Comparison of ENCODE assay signal across 22 cellular contexts in genomic region chr11:123443851-123444623, GRCh38. TPM values are rescaled to one million over a fixed set of nuclear protein-coding genes. Genes with fewer than 3 reads are reported as not detected.
DNase-seq lines count a peak whose midpoint lies in the region; ATAC-seq, FAIRE-seq and TF ChIP-seq lines count a peak whose summit lies in the region.
"Had no signal": no experiment of that assay in that cellular context is flagged by ENCODE, and none has a peak within 500 bp of the region (broad histone marks: within the 10 kb centered on the region; RNA-seq: fewer than 3 reads in every experiment).

No MANE protein-coding gene starts in this region.

- H3K79me2 ChIP-seq in H1 (ENCODE audit: control insufficient read depth in 1 of 2, insufficient read depth in 2 of 2, low read length in 2 of 2): no peaks in the 10 kb centered on the region; a peak in 1 of 4 replicates

- H3K4me2 ChIP-seq in H1 (ENCODE audit: insufficient read depth in 1 of 2, low read depth in 2 of 2, low read length in 2 of 2): no peak overlapping the region

- H3K23me2 ChIP-seq in H1 (ENCODE audit: low read depth, low read length): no peaks in the 10 kb centered on the region

- no peak for TF ChIP-seq POLR2A in H1 (IDR thresholded peaks at IDR 0.05; ENCODE audit: control extremely low read depth in 1 of 2, low read depth in 2 of 2, low read length in 2 of 2)

- H3K9me3 ChIP-seq in NT2/D1 (ENCODE audit: insufficient read depth, low read length) (no peaks in the 10 kb centered on the region), H1 (ENCODE audit: insufficient read depth in 2 of 2, low read depth in 1 of 2, low read length in 1 of 2) (peaks cover 4 to 6% of the 10 kb centered on the region in 2 experiments; a peak in 2 of 4 replicates)
- H3K9me3 ChIP-seq: MG63, Peyer's patch had no signal

- peak overlapping the region; percentile 42 for H3K9ac ChIP-seq in NT2/D1 (ENCODE audit: insufficient read length, low read depth)
- H3K9ac ChIP-seq in H1 (replicated peaks in 1 of 4; ENCODE audit: extremely low read depth in 1 of 4, low read depth in 3 of 4, low read length in 3 of 4): no peak overlapping the region

- 85% methylated on average over 5 of the region's 5 CpGs; no CpG with 5 or more reads in 1 of the 2 experiments for WGBS in H1 (ENCODE audit: extremely low coverage in 1 of 2, insufficient coverage in 1 of 2, insufficient read length in 1 of 2, insufficient replicate concordance in 2 of 2, low coverage in 1 of 2, low lambda C conversion rate in 2 of 2, missing lambda C conversion rate in 1 of 2), 2 experiments

- H4K20me1 ChIP-seq in H1 (replicated peaks in 1 of 2; ENCODE audit: control insufficient read depth in 1 of 2, insufficient read depth in 2 of 2, low read length in 2 of 2): no peaks in the 10 kb centered on the region

- no peak overlapping the region for H2BK15ac ChIP-seq in H1 (ENCODE audit: low read length)

- peak overlapping the region; percentile 81 for H2BK120ac ChIP-seq in H1 (replicated peaks; ENCODE audit: low read depth, low read length)

- no peak overlapping the region for H3K14ac ChIP-seq in H1 (ENCODE audit: insufficient read length)

- intact Hi-C loops in activated CD4-positive, alpha-beta memory T cell treated with anti-CD3 and anti-CD28 coated beads for 36 hours (cut with micrococcal nuclease): no loop called here
- intact Hi-C loops in head of caudate nucleus (cut with DNase I): no loop called here

- H3K4me3 ChIP-seq in NT2/D1 (ENCODE audit: insufficient read length, low read depth) (no peak overlapping the region), H1 (ENCODE audit: extremely low read depth in 1 of 4, insufficient read depth in 2 of 4, low read depth in 3 of 4, low read length in 4 of 4) (no peak overlapping the region)
- H3K4me3 ChIP-seq: K562, MG63, Peyer's patch had no signal

- H3K27me3 ChIP-seq in NT2/D1 (ENCODE audit: insufficient read depth, insufficient read length) (no peaks in the 10 kb centered on the region), H1 (replicated peaks in 1 of 4; ENCODE audit: control insufficient read depth in 3 of 4, extremely low read depth in 1 of 4, insufficient read depth in 3 of 4, low read length in 3 of 4) (no peaks in the 10 kb centered on the region)
- H3K27me3 ChIP-seq: MG63, Peyer's patch had no signal

- H3K4ac ChIP-seq in H1 (replicated peaks; ENCODE audit: insufficient read length, low read depth, low read length): no peak overlapping the region

- no peak overlapping the region for H4K91ac ChIP-seq in H1 (replicated peaks; ENCODE audit: insufficient read length, low read length)

- H2BK12ac ChIP-seq in H1 (ENCODE audit: low read depth, low read length): no peak overlapping the region

- peaks cover 5% of the 10 kb centered on the region for H3K9me3 Mint-ChIP-seq in activated CD4-positive, alpha-beta memory T cell treated with anti-CD3 and anti-CD28 coated beads, Interleukin-2, amount 10 ng/mL, durations not matched to agents 7 days and 5 days
- no peaks in the 10 kb centered on the region for H3K9me3 Mint-ChIP-seq in activated CD4-positive, alpha-beta memory T cell treated with anti-CD3 and anti-CD28 coated beads for 36 hours

- no peak overlapping the region for H3K27ac ChIP-seq in H1 (ENCODE audit: low read depth, low read length)
- H3K27ac ChIP-seq: Peyer's patch had no signal

- ATAC-seq in GM18868 (IDR thresholded peaks at IDR 0.05; ENCODE audit: unreplicated experiment) (no peak), GM18873 (IDR thresholded peaks at IDR 0.05; ENCODE audit: low FRiP score, unreplicated experiment) (no peak)
- ATAC-seq: K562 had no signal

- peaks cover 91% of the 10 kb centered on the region for H3K4me1 Mint-ChIP-seq in activated CD4-positive, alpha-beta memory T cell treated with anti-CD3 and anti-CD28 coated beads, Interleukin-2, amount 10 ng/mL, durations not matched to agents 7 days and 5 days
- peaks cover 44% of the 10 kb centered on the region for H3K4me1 Mint-ChIP-seq in activated CD4-positive, alpha-beta memory T cell treated with anti-CD3 and anti-CD28 coated beads for 36 hours (ENCODE audit: low read depth)

- CTCF ChIA-PET in activated CD4-positive, alpha-beta memory T cell treated with anti-CD3 and anti-CD28 coated beads, Interleukin-2, amount 10 ng/mL, durations not matched to agents 7 days and 5 days (lab: Charles Lee): interaction anchor here (2.9 kb wide), 1 partner anchor 36 kb away, joined by 10 read pairs; no protein-coding TSS in a partner anchor
- CTCF ChIA-PET in activated CD4-positive, alpha-beta memory T cell treated with anti-CD3 and anti-CD28 coated beads for 36 hours (lab: Charles Lee): interaction anchor here (0.7 to 1.1 kb wide), 4 partner anchors 9 to 61 kb away, joined by 3 to 4 read pairs (median 3); no protein-coding TSS in a partner anchor
- CTCF ChIA-PET in H1 (lab: Charles Lee; ENCODE audit: partially characterized antibody): interaction anchor here (0.6 to 3.7 kb wide), 4 partner anchors 11 to 86 kb away, joined by 4 to 21 read pairs (median 6); no protein-coding TSS in a partner anchor

- peak overlapping the region; percentile 56 for H3K27ac Mint-ChIP-seq in activated CD4-positive, alpha-beta memory T cell treated with anti-CD3 and anti-CD28 coated beads, Interleukin-2, amount 10 ng/mL, durations not matched to agents 7 days and 5 days
- no peak overlapping the region for H3K27ac Mint-ChIP-seq in activated CD4-positive, alpha-beta memory T cell treated with anti-CD3 and anti-CD28 coated beads for 36 hours

- H2BK5ac ChIP-seq in H1 (ENCODE audit: low read depth, low read length): no peak overlapping the region

- no peak overlapping the region for H3K4me3 Mint-ChIP-seq in activated CD4-positive, alpha-beta memory T cell treated with anti-CD3 and anti-CD28 coated beads, Interleukin-2, amount 10 ng/mL, durations not matched to agents 7 days and 5 days
- no peak overlapping the region for H3K4me3 Mint-ChIP-seq in activated CD4-positive, alpha-beta memory T cell treated with anti-CD3 and anti-CD28 coated beads for 36 hours

- H2BK20ac ChIP-seq in H1 (ENCODE audit: low read length): 0 out of 2 replicates have a peak overlapping the region, but pooled peaks have one; percentile 93

- no peak for TF ChIP-seq EP300 in H1 (IDR thresholded peaks at IDR 0.05; ENCODE audit: borderline replicate concordance in 1 of 2, low read depth in 2 of 2, low read length in 2 of 2)

- no peak overlapping the region for H2AK5ac ChIP-seq in H1 (ENCODE audit: low read depth, low read length)

- H4K8ac ChIP-seq in H1 (ENCODE audit: extremely low read depth, insufficient read depth, low read length): no peak overlapping the region

- TF ChIP-seq CTCF in H1 (IDR thresholded peaks at IDR 0.05; ENCODE audit: control extremely low read depth in 1 of 3, insufficient read depth in 1 of 3, low read depth in 1 of 3, low read length in 3 of 3): no peak

- H3K18ac ChIP-seq in H1 (ENCODE audit: extremely low read depth, low read length): no peak overlapping the region

- no peak overlapping the region for H3K56ac ChIP-seq in H1 (replicated peaks; ENCODE audit: insufficient read length, low read depth, low read length)

- TF ChIP-seq RAD21 in H1 (IDR thresholded peaks at IDR 0.05 in 1 of 2, conservative IDR thresholded peaks at IDR 0.05 in 1 of 2; ENCODE audit: low read depth in 2 of 2, low read length in 2 of 2): no peak

- peaks cover 6% of the 10 kb centered on the region for H3K4me1 ChIP-seq in NT2/D1 (ENCODE audit: insufficient read depth, insufficient read length)
- peaks cover 0 to 3% (median 1%) of the 10 kb centered on the region in 4 experiments; a peak in 3 of 7 replicates for H3K4me1 ChIP-seq in H1 (replicated peaks in 1 of 4; ENCODE audit: control insufficient read depth in 3 of 4, insufficient read depth in 4 of 4, low read length in 3 of 4)
- H3K4me1 ChIP-seq: Peyer's patch had no signal

- H2AFZ ChIP-seq in H1 (ENCODE audit: low read length): no peak overlapping the region

- H4K5ac ChIP-seq in H1 (ENCODE audit: insufficient read length, low read depth, low read length): peak overlapping the region; percentile 11

- H3K27me3 Mint-ChIP-seq in activated CD4-positive, alpha-beta memory T cell treated with anti-CD3 and anti-CD28 coated beads, Interleukin-2, amount 10 ng/mL, durations not matched to agents 7 days and 5 days: no peaks in the 10 kb centered on the region
- H3K27me3 Mint-ChIP-seq in activated CD4-positive, alpha-beta memory T cell treated with anti-CD3 and anti-CD28 coated beads for 36 hours: no peaks in the 10 kb centered on the region

- H3K23ac ChIP-seq in H1 (ENCODE audit: insufficient read length): no peak overlapping the region

- no peaks in the 10 kb centered on the region for H3K79me1 ChIP-seq in H1 (ENCODE audit: low read depth, low read length)

- peaks cover 3% of the 10 kb centered on the region for H3K36me3 ChIP-seq in NT2/D1 (ENCODE audit: insufficient read depth, insufficient read length, low read length)
- peaks cover 0 to 3% (median under 1%) of the 10 kb centered on the region in 4 experiments; a peak in 2 of 8 replicates for H3K36me3 ChIP-seq in H1 (ENCODE audit: control insufficient read depth in 2 of 4, insufficient read depth in 4 of 4, low read length in 3 of 4)
- H3K36me3 ChIP-seq: MG63 had no signal

- POLR2A ChIA-PET in activated CD4-positive, alpha-beta memory T cell treated with anti-CD3 and anti-CD28 coated beads, Interleukin-2, amount 10 ng/mL, durations not matched to agents 7 days and 5 days (lab: Charles Lee): interaction anchor here (1.1 kb wide), 1 partner anchor 13 kb away, joined by 3 read pairs; no protein-coding TSS in a partner anchor
- POLR2A ChIA-PET in activated CD4-positive, alpha-beta memory T cell treated with anti-CD3 and anti-CD28 coated beads for 36 hours (lab: Charles Lee): no interaction called here
- POLR2A ChIA-PET in H1 (lab: Charles Lee; ENCODE audit: partially characterized antibody): interaction anchor here (0.6 to 1.1 kb wide), 3 partner anchors 17 to 139 kb away, joined by 3 to 4 read pairs (median 3); no protein-coding TSS in a partner anchor

- DNase-seq in activated CD4-positive, alpha-beta memory T cell treated with anti-CD3 and anti-CD28 coated beads, Interleukin-2, amount 10 ng/mL, durations not matched to agents 7 days and 5 days: no peak
- DNase-seq in activated CD4-positive, alpha-beta memory T cell treated with anti-CD3 and anti-CD28 coated beads for 36 hours: no peak
- DNase-seq in NT2/D1 (ENCODE audit: low read depth, low spot score) (no peak), H1 (ENCODE audit: low read depth in 1 of 2, low spot score in 2 of 2) (no peak), head of caudate nucleus (no peak)
- DNase-seq: 8988T, AML-193, C1 segment of cervical spinal cord, GF-D8, GOT3, MG63, NCI-H1417, NCI-H1694 treated with DMSO at 0.1 percent for 48 hours, NCI-H2081 treated with DMSO at 0.1 percent for 48 hours, NCI-H2171 treated with DMSO at 0.1 percent for 48 hours, NCI-H524 treated with DMSO at 0.1 percent for 48 hours, NCI-H82, Peyer's patch had no signal

- H3K36me3 Mint-ChIP-seq in activated CD4-positive, alpha-beta memory T cell treated with anti-CD3 and anti-CD28 coated beads, Interleukin-2, amount 10 ng/mL, durations not matched to agents 7 days and 5 days (ENCODE audit: low read depth): peaks cover 80% of the 10 kb centered on the region
- peaks cover 17% of the 10 kb centered on the region for H3K36me3 Mint-ChIP-seq in activated CD4-positive, alpha-beta memory T cell treated with anti-CD3 and anti-CD28 coated beads for 36 hours

- no peak for FAIRE-seq in H1 (lab: Jason Lieb, UNC)
- FAIRE-seq: HTR-8/SVneo, K562 had no signal

RNA-seq across cellular contexts. Expression of gene GRAMD1B, which starts 14.0 kb away (rescaled TPM):
- 10 to 100 TPM; 91.6 to 91.8 TPM for total RNA-seq in activated CD4-positive, alpha-beta memory T cell treated with anti-CD3 and anti-CD28 coated beads, Interleukin-2, amount 10 ng/mL, durations not matched to agents 7 days and 5 days
- total RNA-seq in activated CD4-positive, alpha-beta memory T cell treated with anti-CD3 and anti-CD28 coated beads for 36 hours: 10 to 100 TPM; 36.8 to 39.0 TPM
- total RNA-seq in H1 (2021; fragmentation: NEBNext Ultra II Directional; extraction: Animal tissue kit (Norgen Biotek cat#: 25700)): 21.2 and 22.4 TPM in 2 replicates
- 10.1 and 11.9 TPM in 2 replicates for polyA plus RNA-seq in H1 (2011; rRNA removed)
- 11.3 TPM for polyA plus RNA-seq in H1 (2011; cell fraction: cytosol; rRNA removed)
- polyA plus RNA-seq in H1 (2011; cell fraction: nucleus; rRNA removed): 30.0 TPM
- 8.6 to 12.0 TPM (median 10.4 TPM) in 4 replicates for polyA plus RNA-seq in H1 (2012, experiment 1 of 2)
- polyA plus RNA-seq in H1 (2012, experiment 2 of 2): 4.4 TPM
- 6.9 TPM for polyA plus RNA-seq in H1 (2013, experiment 1 of 2)
- polyA plus RNA-seq in H1 (2013, experiment 2 of 2): 8.4 TPM
- polyA minus RNA-seq in H1 (2011; rRNA and poly(A)+ RNA removed): 19.2 and 25.7 TPM in 2 replicates
- 13.7 TPM for polyA minus RNA-seq in H1 (2011; cell fraction: cytosol; rRNA and poly(A)+ RNA removed)
- 29.4 TPM for polyA minus RNA-seq in H1 (2011; cell fraction: nucleus; rRNA and poly(A)+ RNA removed)
- polyA plus RNA-seq: K562 had no signal
